20 cellular contexts compared by ENCODE assay signal in the genomic region with DNA sequence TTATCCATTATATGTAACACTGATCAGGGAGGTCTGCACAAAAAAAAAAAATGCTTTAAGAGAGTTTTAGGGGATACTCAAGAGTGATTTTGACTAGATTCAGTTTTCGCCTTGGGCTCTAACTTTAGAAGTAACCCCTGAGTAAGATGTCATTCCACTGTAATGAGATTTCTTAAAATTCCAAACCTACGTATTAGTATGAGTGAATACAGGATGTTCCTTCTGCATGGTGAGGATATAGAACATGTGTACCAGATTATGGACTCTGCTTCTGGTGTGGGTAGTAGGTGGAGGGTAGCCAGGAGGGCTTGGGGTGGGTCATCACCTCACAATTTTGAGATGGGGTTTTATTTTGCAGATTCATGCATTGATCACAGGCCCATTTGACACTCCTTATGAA. TPM values are rescaled to one million over a fixed set of nuclear protein-coding genes. Genes with fewer than 3 reads are reported as not detected.
DNase-seq lines count a peak whose midpoint lies in the region; ATAC-seq and TF ChIP-seq lines count a peak whose summit lies in the region.
"Had no signal": no experiment of that assay in that cellular context is flagged by ENCODE, and none has a peak within 500 bp of the region (broad histone marks: within the 10 kb centered on the region; RNA-seq: fewer than 3 reads in every experiment).

No MANE protein-coding gene starts in this region.

- no peak for ATAC-seq in effector memory CD8-positive, alpha-beta T cell (replicated peaks)
- ATAC-seq in stimulated activated memory B cell treated with anti-CD40 and anti-IgM and Interleukin-4, amounts not matched to agents 10 μg/mL and 1 μg/mL and 100 μg/mL, for 72 hours = no peak
- no peak for ATAC-seq in Right ventricle myocardium superior (ENCODE audit: poor library complexity)
- ATAC-seq: activated T-cell treated with anti-CD3 and anti-CD28 coated beads, Interleukin-2, amount 50 U/mL, for 4 hours; HepG2 had no signal

- H3K4me3 Mint-ChIP-seq in activated T-cell treated with anti-CD3 and anti-CD28 coated beads, Interleukin-2, amount 50 U/mL, for 24 hours = peak overlapping the region; percentile 91
- H3K4me3 Mint-ChIP-seq in HFFc6 (peak overlapping the region; percentile 96), endothelial cell (ENCODE audit: unreplicated experiment) (no peak overlapping the region)
- H3K4me3 Mint-ChIP-seq in effector memory CD8-positive, alpha-beta T cell = no peak overlapping the region
- H3K4me3 Mint-ChIP-seq in stimulated activated memory B cell treated with anti-CD40 and anti-IgM and Interleukin-4, amounts not matched to agents 10 μg/mL and 1 μg/mL and 100 μg/mL, for 72 hours = peak overlapping the region; percentile 1
- H3K4me3 Mint-ChIP-seq: neural progenitor cell had no signal

- intact Hi-C loops in Right ventricle myocardium superior (cut with DNase I) = no loop called here

- no peaks in the 10 kb centered on the region for H3K9me3 Mint-ChIP-seq in activated T-cell treated with anti-CD3 and anti-CD28 coated beads, Interleukin-2, amount 50 U/mL, for 24 hours
- no peaks in the 10 kb centered on the region for H3K9me3 Mint-ChIP-seq in HFFc6
- H3K9me3 Mint-ChIP-seq in effector memory CD8-positive, alpha-beta T cell = no peaks in the 10 kb centered on the region
- H3K9me3 Mint-ChIP-seq in stimulated activated memory B cell treated with anti-CD40 and anti-IgM and Interleukin-4, amounts not matched to agents 10 μg/mL and 1 μg/mL and 100 μg/mL, for 72 hours = no peaks in the 10 kb centered on the region
- H3K9me3 Mint-ChIP-seq in endothelial cell (ENCODE audit: unreplicated experiment) = no peaks in the 10 kb centered on the region
- H3K9me3 Mint-ChIP-seq: activated T-cell treated with anti-CD3 and anti-CD28 coated beads, Interleukin-2, amount 50 U/mL, for 4 hours; neural progenitor cell had no signal

- TF ChIP-seq CTCF in HFFc6 (IDR thresholded peaks at IDR 0.05) (no peak), endothelial cell (IDR thresholded peaks at IDR 0.05; ENCODE audit: unreplicated experiment) (no peak)

- no peak for DNase-seq in activated T-cell treated with anti-CD3 and anti-CD28 coated beads, Interleukin-2, amount 50 U/mL, for 24 hours
- no peak for DNase-seq in activated T-cell treated with anti-CD3 and anti-CD28 coated beads, Interleukin-2, amount 50 U/mL, for 48 hours
- DNase-seq in HFFc6 (no peak), endothelial cell (ENCODE audit: low spot score) (no peak), Right ventricle myocardium superior (no peak), Kasumi-1 (lab: John Stamatoyannopoulos, UW) (no peak)
- DNase-seq in effector memory CD8-positive, alpha-beta T cell = no peak
- DNase-seq: activated CD4-positive, CD25-positive, alpha-beta regulatory T cell treated with anti-CD3 and anti-CD28 coated beads, Interleukin-2, amount 50 U/mL, for 72 hours; activated T-cell treated with anti-CD3 and anti-CD28 coated beads, Interleukin-2, amount 50 U/mL, for 4 hours; anterior cingulate cortex; GF-D8; islet precursor cell; MG63; NCI-H1694; stimulated activated CD4-positive, alpha-beta T cell treated with anti-CD3 and anti-CD28 coated beads, Interleukin-15, amount 100 ng/mL, for 24 hours; uterus had no signal

- no peaks in the 10 kb centered on the region for H3K27me3 Mint-ChIP-seq in activated T-cell treated with anti-CD3 and anti-CD28 coated beads, Interleukin-2, amount 50 U/mL, for 24 hours
- H3K27me3 Mint-ChIP-seq in HFFc6 (ENCODE audit: insufficient read depth) (no peaks in the 10 kb centered on the region; the same call in 1 of the 2 replicates), endothelial cell (ENCODE audit: unreplicated experiment) (peaks cover 1% of the 10 kb centered on the region)
- no peaks in the 10 kb centered on the region for H3K27me3 Mint-ChIP-seq in effector memory CD8-positive, alpha-beta T cell
- H3K27me3 Mint-ChIP-seq in stimulated activated memory B cell treated with anti-CD40 and anti-IgM and Interleukin-4, amounts not matched to agents 10 μg/mL and 1 μg/mL and 100 μg/mL, for 72 hours = no peaks in the 10 kb centered on the region

- H3K27ac Mint-ChIP-seq in activated T-cell treated with anti-CD3 and anti-CD28 coated beads, Interleukin-2, amount 50 U/mL, for 24 hours = peak overlapping the region; percentile 95
- H3K27ac Mint-ChIP-seq in HFFc6 (peak overlapping the region; percentile 90), endothelial cell (ENCODE audit: unreplicated experiment) (no peak overlapping the region)
- H3K27ac Mint-ChIP-seq in effector memory CD8-positive, alpha-beta T cell = peak overlapping the region; percentile 59 to 67
- peak overlapping the region; percentile 94 for H3K27ac Mint-ChIP-seq in stimulated activated memory B cell treated with anti-CD40 and anti-IgM and Interleukin-4, amounts not matched to agents 10 μg/mL and 1 μg/mL and 100 μg/mL, for 72 hours
- H3K27ac Mint-ChIP-seq: neural progenitor cell had no signal

- H3K36me3 Mint-ChIP-seq in activated T-cell treated with anti-CD3 and anti-CD28 coated beads, Interleukin-2, amount 50 U/mL, for 24 hours (ENCODE audit: low read depth) = peaks cover 88% of the 10 kb centered on the region
- H3K36me3 Mint-ChIP-seq in HFFc6 (ENCODE audit: low read depth) (peaks cover 59% of the 10 kb centered on the region), endothelial cell (ENCODE audit: low read depth, unreplicated experiment) (peaks cover 47% of the 10 kb centered on the region)
- peaks cover 81% of the 10 kb centered on the region for H3K36me3 Mint-ChIP-seq in effector memory CD8-positive, alpha-beta T cell (ENCODE audit: insufficient read depth)
- peaks cover 68% of the 10 kb centered on the region for H3K36me3 Mint-ChIP-seq in stimulated activated memory B cell treated with anti-CD40 and anti-IgM and Interleukin-4, amounts not matched to agents 10 μg/mL and 1 μg/mL and 100 μg/mL, for 72 hours

- peaks cover 83% of the 10 kb centered on the region for H3K4me1 Mint-ChIP-seq in activated T-cell treated with anti-CD3 and anti-CD28 coated beads, Interleukin-2, amount 50 U/mL, for 24 hours (ENCODE audit: low read depth)
- H3K4me1 Mint-ChIP-seq in HFFc6 (ENCODE audit: low read depth) (peaks cover 69% of the 10 kb centered on the region), endothelial cell (ENCODE audit: unreplicated experiment) (peaks cover 25% of the 10 kb centered on the region)
- H3K4me1 Mint-ChIP-seq in effector memory CD8-positive, alpha-beta T cell (ENCODE audit: low read depth in 2 of 2) = peaks cover 55 to 67% of the 10 kb centered on the region in 2 donors
- peaks cover 87% of the 10 kb centered on the region for H3K4me1 Mint-ChIP-seq in stimulated activated memory B cell treated with anti-CD40 and anti-IgM and Interleukin-4, amounts not matched to agents 10 μg/mL and 1 μg/mL and 100 μg/mL, for 72 hours

RNA-seq across cellular contexts. Expression of gene UBE2Z, which starts 4.3 kb away (rescaled TPM):
- total RNA-seq in HFFc6 (2021; fragmentation: NEBNext Ultra II Directional; extraction: Animal tissue kit (Norgen Biotek cat#: 25700)) = 100 to 1,000 TPM; 117 to 135 (median 125) TPM
- total RNA-seq in endothelial cell (ENCODE audit: unreplicated experiment) (81.8 TPM), Right ventricle myocardium superior (36.7 TPM)

RNA-seq across cellular contexts. Expression of gene ATP5MC1, which starts 19.9 kb away (rescaled TPM):
- 100 to 1,000 TPM; 125 to 158 (median 145) TPM for total RNA-seq in HFFc6 (2021; fragmentation: NEBNext Ultra II Directional; extraction: Animal tissue kit (Norgen Biotek cat#: 25700))
- total RNA-seq in endothelial cell (ENCODE audit: unreplicated experiment) (36.7 TPM), Right ventricle myocardium superior (492 TPM)

RNA-seq across cellular contexts. Expression of gene SNF8, which starts 32.2 kb away (rescaled TPM):
- 100 to 1,000 TPM; 131 to 176 (median 157) TPM for total RNA-seq in HFFc6 (2021; fragmentation: NEBNext Ultra II Directional; extraction: Animal tissue kit (Norgen Biotek cat#: 25700))
- total RNA-seq in endothelial cell (ENCODE audit: unreplicated experiment) (149 TPM), Right ventricle myocardium superior (114 TPM)

RNA-seq across cellular contexts. Expression of gene GIP, which starts 55.9 kb away (rescaled TPM):
- under 1 TPM in 4 of 6 experiments, not detected in 2; 0.31 to 0.60 (median 0.35) TPM for total RNA-seq in HFFc6 (2021; fragmentation: NEBNext Ultra II Directional; extraction: Animal tissue kit (Norgen Biotek cat#: 25700))
- not detected for total RNA-seq in endothelial cell (ENCODE audit: unreplicated experiment)
- total RNA-seq in Right ventricle myocardium superior = not detected
- total RNA-seq: activated T-cell treated with anti-CD3 and anti-CD28 coated beads, Interleukin-2, amount 50 U/mL, for 4 hours; mesenteric fat pad; uterus had no signal

Comparison
In these comparisons a context has a peak if more than half of its experiments do, and no peak if none do; other contexts are left out.
1. H3K4me3 Mint-ChIP-seq: peak in activated T-cell treated with anti-CD3 and anti-CD28 coated beads, Interleukin-2, amount 50 U/mL, for 24 hours (single experiment), HFFc6 (single experiment) and stimulated activated memory B cell treated with anti-CD40 and anti-IgM and Interleukin-4, amounts not matched to agents 10 μg/mL and 1 μg/mL and 100 μg/mL, for 72 hours (single experiment); none in effector memory CD8-positive, alpha-beta T cell (0 of 2) and endothelial cell (single experiment).